In genomic region chr2:38835990-38836389, GRCh38 we compare ENCODE assay signal across 9 cellular contexts. TPM values are rescaled to one million over a fixed set of nuclear protein-coding genes. Genes with fewer than 3 reads are reported as not detected.
DNase-seq lines count a peak whose midpoint lies in the region; ATAC-seq lines count a peak whose summit lies in the region.
"Had no signal": no experiment of that assay in that cellular context is flagged by ENCODE, and none has a peak within 500 bp of the region (broad histone marks: within the 10 kb centered on the region; RNA-seq: fewer than 3 reads in every experiment).

No MANE protein-coding gene starts in this region.

- intact Hi-C loops in posterior vena cava (cut with DNase I) = no loop called here

- peak; percentile 80 for ATAC-seq in GM19025 (IDR thresholded peaks at IDR 0.05; ENCODE audit: low read depth, unreplicated experiment)
- peak; percentile 91 for ATAC-seq in HG02642 (IDR thresholded peaks at IDR 0.05; ENCODE audit: poor library complexity, unreplicated experiment)
- peak; percentile 89 for ATAC-seq in HG03571 (IDR thresholded peaks at IDR 0.05; ENCODE audit: unreplicated experiment)

- DNase-seq in pons (ENCODE audit: low spot score) = peak; percentile 70
- no peak for DNase-seq in posterior vena cava (ENCODE audit: low spot score)
- DNase-seq in retina = no peak
- DNase-seq in midbrain (lab: John Stamatoyannopoulos, UW) = no peak
- DNase-seq: activated effector memory CD4-positive, alpha-beta T cell treated with anti-CD3 and anti-CD28 coated beads, Interleukin-2, amount 50 U/mL, for 16 hours; spleen had no signal

RNA-seq across cellular contexts. Expression of gene DHX57, which starts 39.7 kb away (rescaled TPM):
- total RNA-seq in posterior vena cava = 10 to 100 TPM; 13.6 to 21.0 TPM

RNA-seq across cellular contexts. Expression of gene MORN2, which starts 39.8 kb away (rescaled TPM):
- 10 to 100 TPM; 11.2 to 14.9 TPM for total RNA-seq in posterior vena cava

RNA-seq across cellular contexts. Expression of gene ARHGEF33, which starts 53.7 kb away (rescaled TPM):
- total RNA-seq in posterior vena cava = 1 to 10 TPM in 1 of 2 donors, under 1 TPM in 1; 0.48 to 1.1 TPM

RNA-seq across cellular contexts. Expression of gene GEMIN6, which starts 58.0 kb away (rescaled TPM):
- 1 to 10 TPM; 9.0 to 9.3 TPM for total RNA-seq in posterior vena cava
